In genomic region chr12:16076553-16076952, GRCh38 we compare ENCODE assay signal across 7 cellular contexts.
DNase-seq lines count a peak whose midpoint lies in the region; ATAC-seq and TF ChIP-seq lines count a peak whose summit lies in the region.

No MANE protein-coding gene starts in this region.

- no peaks in the 10 kb centered on the region for H3K27me3 ChIP-seq in ascending aorta

- no peaks in the 10 kb centered on the region for H3K4me1 ChIP-seq in ascending aorta

- H3K27ac ChIP-seq in ascending aorta = no peak overlapping the region

- TF ChIP-seq CTCF in GM12873 (IDR thresholded peaks at IDR 0.05; ENCODE audit: insufficient read depth, low read depth, low read length, missing control alignments) = peak; percentile 61
- no peak for TF ChIP-seq CTCF in ascending aorta (IDR thresholded peaks at IDR 0.05)

- intact Hi-C loops in ascending aorta (cut with DNase I) = no loop called here

- H3K4me3 ChIP-seq in ascending aorta = no peak overlapping the region

- no peaks in the 10 kb centered on the region for H3K9me3 ChIP-seq in ascending aorta

- DNase-seq in LHCN-M2 (ENCODE audit: low read depth) = peak; percentile 56
- DNase-seq in SK-MEL-5 (ENCODE audit: low read depth, low spot score) = peak; percentile 82
- DNase-seq in iPS-NIHi7 (ENCODE audit: extremely low spot score) = peak; percentile 75
- no peak for DNase-seq in ascending aorta (ENCODE audit: low spot score in 2 of 2)
- DNase-seq in stimulated activated CD4-positive, alpha-beta T cell treated with anti-CD3 and anti-CD28 coated beads, Interleukin-2, amount 100 ng/mL, for 24 hours = no peak

- in situ Hi-C loops in SK-MEL-5 (cut with HindIII; ENCODE audit: low pct_unique_long_range_greater_than_20kb, low sequenced_read_pairs) = no loop called here

- H3K36me3 ChIP-seq in ascending aorta = no peaks in the 10 kb centered on the region

- ATAC-seq in GM21825 (IDR thresholded peaks at IDR 0.05; ENCODE audit: unreplicated experiment) = peak; percentile 81

Comparison
In these comparisons a context has a peak if more than half of its experiments do, and no peak if none do; other contexts are left out.
1. DNase-seq: peak in LHCN-M2 (single experiment), SK-MEL-5 (single experiment) and iPS-NIHi7 (single experiment); none in ascending aorta (0 of 2) and stimulated activated CD4-positive, alpha-beta T cell treated with anti-CD3 and anti-CD28 coated beads, Interleukin-2, amount 100 ng/mL, for 24 hours (0 of 2).